In the genomic region with DNA sequence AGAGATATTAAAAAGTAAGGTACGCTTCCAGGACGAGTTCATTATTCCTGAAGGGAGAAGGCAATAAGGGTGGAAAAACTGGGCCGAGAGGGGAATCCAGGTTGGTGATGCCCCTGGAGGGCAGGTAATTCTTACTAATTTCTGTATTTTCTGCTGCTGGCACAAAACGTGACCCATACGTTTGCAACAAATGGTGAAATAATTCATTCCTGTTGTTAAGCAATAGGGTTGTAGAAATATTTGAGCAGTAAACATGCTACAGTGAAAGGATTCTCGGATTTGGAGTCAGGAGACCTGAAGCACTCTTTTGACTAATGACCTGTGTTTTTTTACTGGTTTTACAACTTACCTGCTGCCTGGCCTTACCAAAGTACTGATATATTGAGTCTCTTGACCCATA, we compare ENCODE assay signal across 8 cellular contexts. TPM values are rescaled to one million over a fixed set of nuclear protein-coding genes. Genes with fewer than 3 reads are reported as not detected.
DNase-seq lines count a peak whose midpoint lies in the region; TF ChIP-seq lines count a peak whose summit lies in the region.

No MANE protein-coding gene starts in this region.

- POLR2A ChIA-PET in Caco-2 (lab: Charles Lee), result interaction anchor here (0.6 to 1.9 kb wide), 4 partner anchors 36 to 293 kb away, joined by 3 to 19 read pairs (median 3); a partner anchor contains a TSS
- POLR2A ChIA-PET in RWPE1 (lab: Yijun Ruan, JAX; ENCODE audit: low non-redundant PET), result no interaction called here

- H3K27ac ChIP-seq in RWPE1 (peak overlapping the region; percentile 89), esophagus muscularis mucosa (replicated peaks in 1 of 4) (peak overlapping the region; percentile 90 to 95 (median 92)), parathyroid adenoma (peak overlapping the region; percentile 87)

- WGBS in esophagus muscularis mucosa, result 9% methylated on average over 6 of the region's 6 CpGs

- intact Hi-C loops in Caco-2 (cut with micrococcal nuclease; ENCODE audit: unreplicated experiment) (loop anchor here (1.0 kb wide), 6 partner anchors 37 to 292 kb away; a partner anchor contains a TSS), esophagus muscularis mucosa (cut with DNase I) (loop anchor here (5.0 kb wide), 2 partner anchors 36 to 291 kb away; a partner anchor contains a TSS)

- peak overlapping the region; percentile 46 for H3K4me2 ChIP-seq in parathyroid adenoma (ENCODE audit: low read length)

- no peaks in the 10 kb centered on the region for H3K9me3 Mint-ChIP-seq in Caco-2 (ENCODE audit: unreplicated experiment)

- H3K4me1 Mint-ChIP-seq in Caco-2 (ENCODE audit: low read depth, unreplicated experiment), result peaks cover 30% of the 10 kb centered on the region

- H3K27me3 ChIP-seq in Caco-2 (replicated peaks; ENCODE audit: control insufficient read depth, insufficient read depth, low read length) (no peaks in the 10 kb centered on the region), esophagus muscularis mucosa (no peaks in the 10 kb centered on the region), parathyroid adenoma (ENCODE audit: control insufficient read depth, insufficient read depth, low read length) (no peaks in the 10 kb centered on the region)

- H3K27me3 Mint-ChIP-seq in Caco-2 (ENCODE audit: insufficient read depth, unreplicated experiment), result no peaks in the 10 kb centered on the region

- peak overlapping the region; percentile 80 for H3K4me3 Mint-ChIP-seq in Caco-2 (ENCODE audit: unreplicated experiment)

- TF ChIP-seq CTCF in Caco-2 (IDR thresholded peaks at IDR 0.05; ENCODE audit: insufficient read depth in 1 of 2, low read depth in 1 of 2, low read length in 1 of 2, severe bottlenecking in 1 of 2, unreplicated experiment in 1 of 2) (no peak), RWPE1 (conservative IDR thresholded peaks at IDR 0.05; ENCODE audit: low read depth) (no peak), esophagus muscularis mucosa (IDR thresholded peaks at IDR 0.05) (no peak), parathyroid adenoma (IDR thresholded peaks at IDR 0.05) (no peak)

- no peak for TF ChIP-seq POLR2A in esophagus muscularis mucosa (IDR thresholded peaks at IDR 0.05; ENCODE audit: low read depth)

- DNase-seq in Caco-2, result no peak
- DNase-seq in RWPE1 (ENCODE audit: low spot score), result peak; percentile 7
- DNase-seq in esophagus muscularis mucosa (ENCODE audit: extremely low spot score), result no peak
- DNase-seq in retina, result no peak
- no peak for DNase-seq in DMS79 treated with DMSO at 0.1 percent for 48 hours (lab: John Stamatoyannopoulos, UW)
- no peak for DNase-seq in activated gamma-delta T cell (lab: John Stamatoyannopoulos, UW)
- DNase-seq in amniotic stem cell (lab: John Stamatoyannopoulos, UW), result no peak

- peaks cover 9% of the 10 kb centered on the region for H3K79me2 ChIP-seq in parathyroid adenoma

- H3K36me3 Mint-ChIP-seq in Caco-2 (ENCODE audit: insufficient read depth, unreplicated experiment), result peaks cover 49% of the 10 kb centered on the region

- H3K4me1 ChIP-seq in Caco-2 (peaks cover 7% of the 10 kb centered on the region; the same call in 1 of the 2 replicates), esophagus muscularis mucosa (peaks cover 29 to 52% (median 45%) of the 10 kb centered on the region in 4 donors), parathyroid adenoma (no peaks in the 10 kb centered on the region)

- H3K4me3 ChIP-seq in Caco-2 (ENCODE audit: low read depth, low read length) (peak overlapping the region; percentile 77), esophagus muscularis mucosa (peak overlapping the region; percentile 72 to 86 (median 79)), parathyroid adenoma (ENCODE audit: low read depth, low read length) (peak overlapping the region; percentile 80)

- H3K9ac ChIP-seq in parathyroid adenoma, result peak overlapping the region; percentile 5

- no TSS peak for BruUV-seq in Caco-2 (replicated peaks; lab: Mats Ljungman, UMichigan)

- peaks cover 2% of the 10 kb centered on the region; the same call in 1 of the 2 replicates for H3K36me3 ChIP-seq in Caco-2 (ENCODE audit: control insufficient read depth, insufficient read depth, low read length)
- peaks cover 21 to 44% (median 38%) of the 10 kb centered on the region in 4 donors for H3K36me3 ChIP-seq in esophagus muscularis mucosa
- H3K36me3 ChIP-seq in parathyroid adenoma (ENCODE audit: control insufficient read depth, insufficient read depth, low read length), result no peaks in the 10 kb centered on the region

- H3K27ac Mint-ChIP-seq in Caco-2 (ENCODE audit: unreplicated experiment), result peak overlapping the region; percentile 89

- H3K9me3 ChIP-seq in Caco-2, result no peaks in the 10 kb centered on the region
- H3K9me3 ChIP-seq in esophagus muscularis mucosa, result no peaks in the 10 kb centered on the region
- H3K9me3 ChIP-seq in parathyroid adenoma (ENCODE audit: control insufficient read depth, low read length), result no peaks in the 10 kb centered on the region

- peak overlapping the region; percentile 71 for H2AFZ ChIP-seq in parathyroid adenoma

- TF ChIP-seq EP300 in esophagus muscularis mucosa (IDR thresholded peaks at IDR 0.05), result no peak

- CTCF ChIA-PET in Caco-2 (lab: Charles Lee) (no interaction called here), RWPE1 (lab: Yijun Ruan, JAX) (no interaction called here)

RNA-seq across cellular contexts. Expression of a gene that starts 0.7 kb away (rescaled TPM):
- total RNA-seq in Caco-2 (2022) (8.3 and 9.0 TPM in 2 replicates), esophagus muscularis mucosa (10 to 100 TPM; 11.8 to 13.0 (median 12.6) TPM)

RNA-seq across cellular contexts. Expression of a gene that starts 35.9 kb away (rescaled TPM):
- total RNA-seq in Caco-2 (2022) (78.4 and 78.5 TPM in 2 replicates), esophagus muscularis mucosa (10 to 100 TPM; 32.3 to 58.0 (median 41.9) TPM)
